Comparison of ENCODE assay signal across 23 cellular contexts in the genomic region with DNA sequence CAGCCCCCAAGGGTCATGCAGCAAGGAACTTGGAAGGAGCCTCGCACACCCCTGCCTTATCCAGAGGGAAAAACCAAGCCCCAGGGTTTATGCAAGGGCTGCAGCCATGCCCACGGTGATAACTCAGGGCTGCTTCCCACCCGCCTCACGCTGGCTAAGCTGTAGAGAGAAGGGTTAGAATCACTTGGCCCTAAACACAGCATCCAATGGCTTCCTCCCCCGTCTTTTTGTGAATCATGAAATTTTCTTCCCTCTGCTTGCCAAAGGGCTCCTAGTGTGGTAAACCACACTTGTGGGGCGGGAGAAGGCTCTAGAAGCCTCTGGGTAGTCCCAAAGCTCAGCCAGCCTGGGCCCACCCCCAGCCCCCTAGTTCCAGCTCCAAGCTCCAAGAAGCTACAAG. TPM values are rescaled to one million over a fixed set of nuclear protein-coding genes. Genes with fewer than 3 reads are reported as not detected.
DNase-seq lines count a peak whose midpoint lies in the region; ATAC-seq, FAIRE-seq and TF ChIP-seq lines count a peak whose summit lies in the region.
"Had no signal": no experiment of that assay in that cellular context is flagged by ENCODE, and none has a peak within 500 bp of the region (broad histone marks: within the 10 kb centered on the region; RNA-seq: fewer than 3 reads in every experiment).

No MANE protein-coding gene starts in this region.

- H4K8ac ChIP-seq in IMR-90 (ENCODE audit: low read depth in 2 of 2, low read length in 2 of 2) = no peak overlapping the region
- no peak overlapping the region for H4K8ac ChIP-seq in neuronal stem cell (ENCODE audit: low read depth, low read length)

- TF ChIP-seq RAD21 in IMR-90 (IDR thresholded peaks at IDR 0.05; ENCODE audit: low read length) = no peak

- H3K27ac ChIP-seq in IMR-90 (ENCODE audit: insufficient read depth, low read length) (no peak overlapping the region), astrocyte (ENCODE audit: low read depth, low read length) (no peak overlapping the region), neuronal stem cell (replicated peaks; ENCODE audit: low read length) (no peak overlapping the region)

- no peak overlapping the region for H2BK12ac ChIP-seq in neuronal stem cell (ENCODE audit: low read length)

- H3K4me2 ChIP-seq in IMR-90 (ENCODE audit: low read depth, low read length) (no peak overlapping the region), astrocyte (ENCODE audit: low read length) (no peak overlapping the region), neuronal stem cell (ENCODE audit: insufficient read depth, low read length, poor library complexity, severe bottlenecking) (no peak overlapping the region)

- peak overlapping the region; percentile 40 for H2AK9ac ChIP-seq in IMR-90 (replicated peaks; ENCODE audit: low read depth, low read length, poor library complexity)

- no TSS peak for BruUV-seq in IMR-90 (replicated peaks; lab: Mats Ljungman, UMichigan)

- H3K4me3 ChIP-seq in IMR-90 (ENCODE audit: insufficient read depth, low read depth, low read length) (no peak overlapping the region), astrocyte (ENCODE audit: insufficient read depth, low read depth, low read length) (no peak overlapping the region), neuronal stem cell (ENCODE audit: low read length in 2 of 2) (no peak overlapping the region)

- CTCF ChIA-PET in IMR-90 (lab: Yijun Ruan, JAX) = interaction anchor here (0.7 kb wide), 1 partner anchor 159 kb away, joined by 3 read pairs; no protein-coding TSS in a partner anchor

- H3K79me1 ChIP-seq in IMR-90 (ENCODE audit: low read depth in 1 of 2, low read length in 2 of 2) (no peaks in the 10 kb centered on the region), neuronal stem cell (ENCODE audit: low read depth, low read length) (no peaks in the 10 kb centered on the region)

- no peaks in the 10 kb centered on the region for H3K27me3 ChIP-seq in IMR-90 (ENCODE audit: control insufficient read depth, insufficient read depth, low read length)
- H3K27me3 ChIP-seq in astrocyte (ENCODE audit: insufficient read depth, low read length) = peaks cover 2% of the 10 kb centered on the region
- no peaks in the 10 kb centered on the region for H3K27me3 ChIP-seq in neuronal stem cell (ENCODE audit: control insufficient read depth in 3 of 3, insufficient read depth in 3 of 3, low read depth in 1 of 3, low read length in 3 of 3)

- peaks cover 6% of the 10 kb centered on the region for H3K4me1 Mint-ChIP-seq in astrocyte (ENCODE audit: low read depth, unreplicated experiment)
- H3K4me1 Mint-ChIP-seq: CD14-positive monocyte, IgD-negative memory B cell had no signal

- H3K36me3 Mint-ChIP-seq in astrocyte (ENCODE audit: low read depth, unreplicated experiment) = peaks cover 17% of the 10 kb centered on the region
- H3K36me3 Mint-ChIP-seq: CD14-positive monocyte, IgD-negative memory B cell had no signal

- H3K23ac ChIP-seq in IMR-90 (ENCODE audit: low read depth, low read length) (no peak overlapping the region), neuronal stem cell (ENCODE audit: low read depth, low read length, poor library complexity) (no peak overlapping the region)

- POLR2A ChIA-PET in IMR-90 (lab: Charles Lee; ENCODE audit: unreplicated experiment) = no interaction called here

- no peak overlapping the region for H3K27ac Mint-ChIP-seq in astrocyte (ENCODE audit: unreplicated experiment)
- H3K27ac Mint-ChIP-seq: IgD-negative memory B cell had no signal

- ATAC-seq in IMR-90 (ENCODE audit: low read depth) = no peak
- ATAC-seq: PC-3 had no signal

- H3K9ac ChIP-seq in IMR-90 (ENCODE audit: low read depth, low read length) = no peak overlapping the region
- no peak overlapping the region for H3K9ac ChIP-seq in astrocyte (ENCODE audit: low read length)
- no peak overlapping the region for H3K9ac ChIP-seq in neuronal stem cell (ENCODE audit: low read depth, low read length, poor library complexity)

- no peaks in the 10 kb centered on the region for H3K9me3 ChIP-seq in IMR-90 (ENCODE audit: control insufficient read depth, insufficient read depth, low read length)
- no peaks in the 10 kb centered on the region for H3K9me3 ChIP-seq in astrocyte (ENCODE audit: insufficient read depth, low read depth, low read length)
- no peaks in the 10 kb centered on the region for H3K9me3 ChIP-seq in neuronal stem cell (replicated peaks in 1 of 2; ENCODE audit: control insufficient read depth in 2 of 2, insufficient read depth in 1 of 2, low read depth in 1 of 2, low read length in 2 of 2)

- H3K56ac ChIP-seq in IMR-90 (ENCODE audit: extremely low read depth, insufficient read depth, low read length) = no peak overlapping the region

- H3K4ac ChIP-seq in IMR-90 (ENCODE audit: low read depth, low read length) (no peak overlapping the region), neuronal stem cell (ENCODE audit: low read length) (no peak overlapping the region)

- no peak overlapping the region for H2BK20ac ChIP-seq in IMR-90 (ENCODE audit: low read depth, low read length)

- H3K27me3 Mint-ChIP-seq in astrocyte (ENCODE audit: low read depth, unreplicated experiment) = no peaks in the 10 kb centered on the region

- H2BK120ac ChIP-seq in IMR-90 (ENCODE audit: low read depth, low read length) (no peak overlapping the region), neuronal stem cell (ENCODE audit: low read depth, low read length) (no peak overlapping the region)

- no peak overlapping the region for H3K4me3 Mint-ChIP-seq in astrocyte (ENCODE audit: unreplicated experiment)
- H3K4me3 Mint-ChIP-seq: CD14-positive monocyte, IgD-negative memory B cell had no signal

- no peaks in the 10 kb centered on the region for H3K9me3 Mint-ChIP-seq in astrocyte (ENCODE audit: unreplicated experiment)
- H3K9me3 Mint-ChIP-seq: CD14-positive monocyte, IgD-negative memory B cell had no signal

- FAIRE-seq in astrocyte (lab: Jason Lieb, UNC) = no peak
- FAIRE-seq: H54 had no signal

- H3K4me1 ChIP-seq in IMR-90 (ENCODE audit: control insufficient read depth, insufficient read depth, low read length) (peaks cover 2% of the 10 kb centered on the region; the same call in 1 of the 2 replicates), astrocyte (ENCODE audit: insufficient read depth, low read length) (peaks cover 14% of the 10 kb centered on the region), neuronal stem cell (ENCODE audit: control insufficient read depth in 2 of 2, insufficient read depth in 1 of 2, low read depth in 1 of 2, low read length in 2 of 2) (peaks cover 8 to 10% of the 10 kb centered on the region in 2 donors)

- no peak overlapping the region for H2BK5ac ChIP-seq in IMR-90 (ENCODE audit: low read depth, low read length, poor library complexity, severe bottlenecking)
- H2BK5ac ChIP-seq in neuronal stem cell (ENCODE audit: low read length) = no peak overlapping the region

- intact Hi-C loops in IMR-90 (cut with micrococcal nuclease) = no loop called here

- H2AFZ ChIP-seq in IMR-90 (replicated peaks; ENCODE audit: low read length, poor library complexity) (no peak overlapping the region), astrocyte (ENCODE audit: low read depth, low read length) (no peak overlapping the region), neuronal stem cell (ENCODE audit: low read length) (no peak overlapping the region)

- H4K20me1 ChIP-seq in IMR-90 (ENCODE audit: insufficient read depth, low read length) (no peaks in the 10 kb centered on the region), astrocyte (ENCODE audit: insufficient read depth, low read length) (peaks cover 9% of the 10 kb centered on the region)

- DNase-seq in AG08395 (ENCODE audit: low spot score) = peak; percentile 76
- peak; percentile 68 for DNase-seq in IMR-90
- peak; percentile 81 for DNase-seq in astrocyte (ENCODE audit: low read depth)
- DNase-seq in hepatic stellate cell (ENCODE audit: low spot score) = peak; percentile 36
- DNase-seq in neuronal stem cell (ENCODE audit: low spot score) = no peak
- no peak for DNase-seq in HT-29 (ENCODE audit: low spot score)
- DNase-seq in HCEC 1CT = no peak
- DNase-seq in stimulated activated CD4-positive, alpha-beta T cell treated with anti-CD3 and anti-CD28 coated beads, Interleukin-4, amount 100 ng/mL, for 4 hours = no peak
- DNase-seq: 8988T, DMS 273 treated with DMSO at 0.1 percent for 48 hours, GF-D8, Kasumi-1, NCI-H1048, NCI-H1436 treated with DMSO at 0.1 percent for 48 hours, NCI-H2081 treated with DMSO at 0.1 percent for 48 hours, NCI-H510A treated with DMSO at 0.1 percent for 48 hours, NCI-H82, PC-3 had no signal

- in situ Hi-C loops in IMR-90 (cut with MboI; ENCODE audit: low sequenced_read_pairs) = no loop called here

- TF ChIP-seq CTCF in IMR-90 (conservative IDR thresholded peaks at IDR 0.05; ENCODE audit: low read depth, low read length) (no peak), astrocyte (IDR thresholded peaks at IDR 0.05; ENCODE audit: insufficient read depth, low read depth, low read length) (no peak)

- dilution Hi-C loops in IMR-90 (cut with HindIII; ENCODE audit: low sequenced_read_pairs, unreplicated experiment) = no loop called here

- H3K18ac ChIP-seq in IMR-90 (ENCODE audit: low read depth, low read length) = no peak overlapping the region
- H3K18ac ChIP-seq in neuronal stem cell (ENCODE audit: low read length) = no peak overlapping the region

- no peak overlapping the region for H3K14ac ChIP-seq in IMR-90 (replicated peaks; ENCODE audit: low read depth, low read length)
- no peak overlapping the region for H3K14ac ChIP-seq in neuronal stem cell (ENCODE audit: low read length)

- H3K79me2 ChIP-seq in astrocyte (ENCODE audit: insufficient read depth, low read length) = no peaks in the 10 kb centered on the region

- no peaks in the 10 kb centered on the region; the same call in 1 of the 2 replicates for H3K9me1 ChIP-seq in IMR-90 (ENCODE audit: insufficient read depth, low read length)

- H2AK5ac ChIP-seq in IMR-90 (ENCODE audit: low read depth, low read length) (no peak overlapping the region; the same call in 1 of the 2 replicates), neuronal stem cell (ENCODE audit: low read depth, low read length) (no peak overlapping the region)

- no peak overlapping the region for H4K5ac ChIP-seq in IMR-90 (ENCODE audit: low read depth, low read length)

- no peak for TF ChIP-seq POLR2A in IMR-90 (IDR thresholded peaks at IDR 0.05; ENCODE audit: low read depth, low read length)

- no CpG with 5 or more reads among the region's 6 CpGs for WGBS in IMR-90 (ENCODE audit: extremely low coverage in 2 of 2, insufficient read length in 1 of 2), 2 experiments
- no CpG with 5 or more reads among the region's 6 CpGs for WGBS in neuronal stem cell (ENCODE audit: extremely low coverage in 2 of 2, insufficient read length in 2 of 2, insufficient replicate concordance in 1 of 2), 2 donors

- no peak overlapping the region for H4K91ac ChIP-seq in IMR-90 (ENCODE audit: insufficient read depth, low read depth, low read length)
- no peak overlapping the region for H4K91ac ChIP-seq in neuronal stem cell (ENCODE audit: low read depth, low read length, poor library complexity)

- H3K36me3 ChIP-seq in IMR-90 (ENCODE audit: control insufficient read depth, insufficient read depth, low read length) = peaks cover 8% of the 10 kb centered on the region; the same call in 1 of the 2 replicates
- H3K36me3 ChIP-seq in astrocyte (ENCODE audit: insufficient read depth, low read length) = peaks cover 3% of the 10 kb centered on the region
- peaks cover 0 to 4% of the 10 kb centered on the region in 2 donors for H3K36me3 ChIP-seq in neuronal stem cell (replicated peaks in 1 of 2; ENCODE audit: control insufficient read depth in 2 of 2, insufficient read depth in 2 of 2, low read length in 2 of 2)

- H2BK15ac ChIP-seq in IMR-90 (ENCODE audit: low read depth, low read length) = no peak overlapping the region
- H2BK15ac ChIP-seq in neuronal stem cell (ENCODE audit: low read length) = no peak overlapping the region

RNA-seq across cellular contexts. Expression of gene ORM1, which starts 55.9 kb away (rescaled TPM):
- total RNA-seq in IMR-90 (2012; rRNA removed) (0.18 TPM in 1 of 2 replicates, not detected in the other), astrocyte (not detected in 2 replicates)
- polyA plus RNA-seq in IMR-90 (2012; rRNA removed) = 0.30 TPM in 1 of 2 replicates, not detected in the other
- 0.11 and 0.26 TPM in 2 replicates for polyA plus RNA-seq in IMR-90 (2012; cell fraction: cytosol; rRNA removed)
- polyA plus RNA-seq in IMR-90 (2012; cell fraction: nucleus; rRNA removed; ENCODE audit: low replicate concordance) = 0.11 TPM in 1 of 2 replicates, not detected in the other
- polyA plus RNA-seq in neuronal stem cell (2013, experiment 1 of 2) = not detected
- not detected for polyA plus RNA-seq in neuronal stem cell (2013, experiment 2 of 2)
- total RNA-seq in HT-29 (2014; rRNA removed; shearing (Covaris generic)) = not detected in 2 replicates
- total RNA-seq: HT1080, PC-3, SK-MEL-5 had no signal
- polyA plus RNA-seq: IgD-negative memory B cell had no signal

Comparison
In these comparisons a context has a peak if more than half of its experiments do, and no peak if none do; other contexts are left out.
1. DNase-seq: peak in AG08395 (single experiment), IMR-90 (single experiment), astrocyte (single experiment) and hepatic stellate cell (single experiment); none in neuronal stem cell (single experiment), HT-29 (single experiment), HCEC 1CT (single experiment) and stimulated activated CD4-positive, alpha-beta T cell treated with anti-CD3 and anti-CD28 coated beads, Interleukin-4, amount 100 ng/mL, for 4 hours (0 of 2).